In genomic region chr17:57898487-57899311, GRCh38 we compare ENCODE assay signal across 9 cellular contexts. TPM values are rescaled to one million over a fixed set of nuclear protein-coding genes. Genes with fewer than 3 reads are reported as not detected.
DNase-seq lines count a peak whose midpoint lies in the region; TF ChIP-seq lines count a peak whose summit lies in the region.
"Had no signal": no experiment of that assay in that cellular context is flagged by ENCODE, and none has a peak within 500 bp of the region (broad histone marks: within the 10 kb centered on the region; RNA-seq: fewer than 3 reads in every experiment).

No MANE protein-coding gene starts in this region.

- peak overlapping the region; percentile 80 for H3K27ac Mint-ChIP-seq in chondrocyte (ENCODE audit: unreplicated experiment)

- peak; percentile 95 for DNase-seq in LHCN-M2 (ENCODE audit: low read depth)
- no peak for DNase-seq in chondrocyte (ENCODE audit: low spot score)
- peak; percentile 88 for DNase-seq in left kidney (ENCODE audit: low read depth, low spot score)
- no peak for DNase-seq in NCI-H1930 (lab: John Stamatoyannopoulos, UW)
- DNase-seq in NCI-H128 (lab: John Stamatoyannopoulos, UW; ENCODE audit: unreplicated experiment), result no peak
- DNase-seq in activated naive CD4-positive, alpha-beta T cell treated with anti-CD3 and anti-CD28 coated beads, Interleukin-2, amount 50 U/mL, for 16 hours, result no peak
- DNase-seq in stimulated activated CD4-positive, alpha-beta T cell treated with anti-CD3 and anti-CD28 coated beads, Interleukin-15, amount 100 ng/mL, for 24 hours, result no peak
- DNase-seq: effector CD4-positive, alpha-beta T cell had no signal

- H3K27me3 Mint-ChIP-seq in chondrocyte (ENCODE audit: low read depth), result no peaks in the 10 kb centered on the region

- peaks cover 46% of the 10 kb centered on the region for H3K4me1 Mint-ChIP-seq in chondrocyte (ENCODE audit: low read depth)

- no peaks in the 10 kb centered on the region for H3K9me3 Mint-ChIP-seq in chondrocyte (ENCODE audit: low read depth)

- H3K27ac ChIP-seq in temporal lobe (ENCODE audit: low read depth, low read length), result peak overlapping the region; percentile 91

- no peak overlapping the region for H3K4me3 Mint-ChIP-seq in chondrocyte (ENCODE audit: unreplicated experiment)

- no peak for TF ChIP-seq CTCF in chondrocyte (IDR thresholded peaks at IDR 0.05)

- H3K36me3 Mint-ChIP-seq in chondrocyte (ENCODE audit: low read depth), result no peaks in the 10 kb centered on the region

RNA-seq across cellular contexts. Expression of gene MRPS23, which starts 48.9 kb away (rescaled TPM):
- total RNA-seq in LHCN-M2 (2014; rRNA removed), result 29.9 and 32.1 TPM in 2 replicates
- polyA plus RNA-seq in LHCN-M2 (2012), result 57.8 TPM
- total RNA-seq in chondrocyte, result 30.3 to 33.3 TPM (median 33.1 TPM) in 3 replicates
- 17.7 TPM for total RNA-seq in temporal lobe

RNA-seq across cellular contexts. Expression of gene CUEDC1, which starts 56.5 kb away (rescaled TPM):
- total RNA-seq in LHCN-M2 (2014; rRNA removed), result 22.9 and 29.6 TPM in 2 replicates
- polyA plus RNA-seq in LHCN-M2 (2012), result 56.4 TPM
- total RNA-seq in chondrocyte, result 32.9 to 47.7 TPM (median 41.9 TPM) in 3 replicates
- 9.1 TPM for total RNA-seq in temporal lobe

Comparison
In these comparisons a context has a peak if more than half of its experiments do, and no peak if none do; other contexts are left out.
1. DNase-seq: peak in LHCN-M2 (single experiment) and left kidney (single experiment); none in chondrocyte (single experiment), NCI-H1930 (0 of 2), NCI-H128 (single experiment), activated naive CD4-positive, alpha-beta T cell treated with anti-CD3 and anti-CD28 coated beads, Interleukin-2, amount 50 U/mL, for 16 hours (single experiment) and stimulated activated CD4-positive, alpha-beta T cell treated with anti-CD3 and anti-CD28 coated beads, Interleukin-15, amount 100 ng/mL, for 24 hours (single experiment).